ENCODE assay signal across 12 cellular contexts in genomic region chr1:201026746-201027145, GRCh38. TPM values are rescaled to one million over a fixed set of nuclear protein-coding genes. Genes with fewer than 3 reads are reported as not detected.
DNase-seq lines count a peak whose midpoint lies in the region; ATAC-seq, FAIRE-seq and TF ChIP-seq lines count a peak whose summit lies in the region.
"Had no signal": no experiment of that assay in that cellular context is flagged by ENCODE, and none has a peak within 500 bp of the region (broad histone marks: within the 10 kb centered on the region; RNA-seq: fewer than 3 reads in every experiment).

No MANE protein-coding gene starts in this region.

- no peaks in the 10 kb centered on the region for H3K9me3 ChIP-seq in K562 (replicated peaks; ENCODE audit: control insufficient read depth, insufficient read depth, low read depth, low read length)
- no peaks in the 10 kb centered on the region for H3K9me3 ChIP-seq in tibial artery
- H3K9me3 ChIP-seq: thyroid gland had no signal

- DNase-seq in activated T-cell treated with anti-CD3 and anti-CD28 coated beads, Interleukin-2, amount 50 U/mL, for 72 hours: no peak
- DNase-seq in activated T-cell treated with anti-CD3 and anti-CD28 coated beads, Interleukin-2, amount 50 U/mL, for 48 hours: no peak
- DNase-seq in NOMO-1 treated with dmso at 0.1 percent for 144 hours (lab: John Stamatoyannopoulos, UW; ENCODE audit: unreplicated experiment) (peak; percentile 34), K562 (ENCODE audit: extremely low read depth in 1 of 4, low spot score in 3 of 4) (no peak), tibial artery (no peak), NCI-H1417 treated with DMSO at 0.1 percent for 48 hours (lab: John Stamatoyannopoulos, UW) (no peak), NCI-H774 (lab: John Stamatoyannopoulos, UW) (no peak)
- no peak for DNase-seq in stimulated activated effector memory CD8-positive, alpha-beta T cell treated with anti-CD3 and anti-CD28 coated beads, Interleukin-12 subunit alpha, Interleukin-12 subunit beta, amount 100 ng/mL, for 72 hours (ENCODE audit: low spot score in 2 of 2)
- DNase-seq: activated CD4-positive, alpha-beta T cell treated with anti-CD3 and anti-CD28 coated beads, Interleukin-2, amount 50 U/mL, for 4 hours; H7; SHP77; thyroid gland had no signal

- no peaks in the 10 kb centered on the region; the same call in 1 of the 2 replicates for H4K20me1 ChIP-seq in K562 (replicated peaks; ENCODE audit: control insufficient read depth, insufficient read depth, low read length)

- CTCF ChIA-PET in K562 (lab: Yijun Ruan, JAX; ENCODE audit: low intra/inter-chr PET ratio): interaction anchor here (0.6 kb wide), 1 partner anchor 10 kb away, joined by 5 read pairs; no protein-coding TSS in a partner anchor

- H3K27me3 ChIP-seq in K562 (ENCODE audit: control insufficient read depth in 2 of 2, insufficient read depth in 2 of 2, low read length in 2 of 2): peaks cover 2 to 9% of the 10 kb centered on the region in 2 experiments; a peak in 3 of 5 replicates
- peaks cover 0 to 10% of the 10 kb centered on the region in 2 donors for H3K27me3 ChIP-seq in tibial artery
- H3K27me3 ChIP-seq: thyroid gland had no signal

- no peaks in the 10 kb centered on the region for H3K27me3 Mint-ChIP-seq in activated T-cell treated with anti-CD3 and anti-CD28 coated beads, Interleukin-2, amount 50 U/mL, for 72 hours (ENCODE audit: low read depth)

- H3K4me3 ChIP-seq in K562 (no peak overlapping the region), tibial artery (no peak overlapping the region)
- H3K4me3 ChIP-seq: thyroid gland had no signal

- TF ChIP-seq CTCF in K562 (IDR thresholded peaks at IDR 0.05 in 2 of 3, conservative IDR thresholded peaks at IDR 0.05 in 1 of 3; ENCODE audit: insufficient read depth in 2 of 3, low read depth in 1 of 3, low read length in 3 of 3): no peak
- no peak for TF ChIP-seq CTCF in tibial artery (IDR thresholded peaks at IDR 0.05)

- POLR2A ChIA-PET in K562 (lab: Yijun Ruan, JAX): interaction anchor here (0.6 to 2.1 kb wide), 3 partner anchors 9 to 32 kb away, joined by 3 to 11 read pairs (median 4); no protein-coding TSS in a partner anchor

- no peak for FAIRE-seq in K562 (lab: Jason Lieb, UNC)

- TF ChIP-seq EP300 in K562 (IDR thresholded peaks at IDR 0.05; ENCODE audit: low read length): no peak

- 5% methylated on average over 4 of the region's 4 CpGs for WGBS in K562 (ENCODE audit: insufficient coverage, low coverage, missing lambda C conversion rate)

- 0 out of 2 replicates have a peak overlapping the region, but pooled peaks have one; percentile 25 for H2AFZ ChIP-seq in K562 (ENCODE audit: low read depth, low read length)

- TF ChIP-seq RAD21 in K562 (CRISPR knock-in tag; conservative IDR thresholded peaks at IDR 0.05 in 1 of 2, IDR thresholded peaks at IDR 0.05 in 1 of 2): no peak

- H3K9me1 ChIP-seq in K562 (ENCODE audit: control insufficient read depth, insufficient read depth, low read length): peaks cover 7% of the 10 kb centered on the region

- peaks cover 51% of the 10 kb centered on the region for H3K4me1 Mint-ChIP-seq in activated T-cell treated with anti-CD3 and anti-CD28 coated beads, Interleukin-2, amount 50 U/mL, for 72 hours (ENCODE audit: low read depth)
- H3K4me1 Mint-ChIP-seq in stimulated activated effector memory CD8-positive, alpha-beta T cell treated with anti-CD3 and anti-CD28 coated beads, Interleukin-12 subunit alpha, Interleukin-12 subunit beta, amount 100 ng/mL, for 72 hours: peaks cover 56% of the 10 kb centered on the region

- H3K4me2 ChIP-seq in K562 (ENCODE audit: insufficient read depth, low read length): no peak overlapping the region

- H3K4me3 Mint-ChIP-seq in activated T-cell treated with anti-CD3 and anti-CD28 coated beads, Interleukin-2, amount 50 U/mL, for 72 hours: peak overlapping the region; percentile 79 to 80
- peak overlapping the region; percentile 99 for H3K4me3 Mint-ChIP-seq in stimulated activated effector memory CD8-positive, alpha-beta T cell treated with anti-CD3 and anti-CD28 coated beads, Interleukin-12 subunit alpha, Interleukin-12 subunit beta, amount 100 ng/mL, for 72 hours

- no TSS peak for BruUV-seq in K562 (replicated peaks; lab: Mats Ljungman, UMichigan)

- no peak overlapping the region for H3K27ac Mint-ChIP-seq in activated T-cell treated with anti-CD3 and anti-CD28 coated beads, Interleukin-2, amount 50 U/mL, for 72 hours
- H3K27ac Mint-ChIP-seq in stimulated activated effector memory CD8-positive, alpha-beta T cell treated with anti-CD3 and anti-CD28 coated beads, Interleukin-12 subunit alpha, Interleukin-12 subunit beta, amount 100 ng/mL, for 72 hours: peak overlapping the region; percentile 74

- no peaks in the 10 kb centered on the region for H3K36me3 ChIP-seq in K562 (ENCODE audit: control insufficient read depth, insufficient read depth, low read length)
- H3K36me3 ChIP-seq in tibial artery: no peaks in the 10 kb centered on the region
- H3K36me3 ChIP-seq: thyroid gland had no signal

- peaks cover 4 to 5% of the 10 kb centered on the region in 2 donors for H3K36me3 Mint-ChIP-seq in activated T-cell treated with anti-CD3 and anti-CD28 coated beads, Interleukin-2, amount 50 U/mL, for 72 hours (ENCODE audit: insufficient read depth in 2 of 2)
- H3K36me3 Mint-ChIP-seq in stimulated activated effector memory CD8-positive, alpha-beta T cell treated with anti-CD3 and anti-CD28 coated beads, Interleukin-12 subunit alpha, Interleukin-12 subunit beta, amount 100 ng/mL, for 72 hours: no peaks in the 10 kb centered on the region

- in situ Hi-C loops in K562 (cut with MboI): no loop called here

- ATAC-seq in activated T-cell treated with anti-CD3 and anti-CD28 coated beads, Interleukin-2, amount 50 U/mL, for 72 hours (replicated peaks in 1 of 2): no peak
- ATAC-seq in K562: no peak
- no peak for ATAC-seq in stimulated activated effector memory CD8-positive, alpha-beta T cell treated with anti-CD3 and anti-CD28 coated beads, Interleukin-12 subunit alpha, Interleukin-12 subunit beta, amount 100 ng/mL, for 72 hours

- H3K79me2 ChIP-seq in K562 (ENCODE audit: control insufficient read depth, insufficient read depth, low read length): peaks cover 11% of the 10 kb centered on the region; the same call in 2 of the 3 replicates

- intact Hi-C loops in K562 (cut with micrococcal nuclease) (no loop called here), tibial artery (cut with DNase I; ENCODE audit: low total_unique reads) (no loop called here)

- H3K9me3 Mint-ChIP-seq in activated T-cell treated with anti-CD3 and anti-CD28 coated beads, Interleukin-2, amount 50 U/mL, for 72 hours: no peaks in the 10 kb centered on the region
- H3K9me3 Mint-ChIP-seq in stimulated activated effector memory CD8-positive, alpha-beta T cell treated with anti-CD3 and anti-CD28 coated beads, Interleukin-12 subunit alpha, Interleukin-12 subunit beta, amount 100 ng/mL, for 72 hours: no peaks in the 10 kb centered on the region

- H3K9ac ChIP-seq in K562 (ENCODE audit: insufficient read depth in 1 of 2, low read depth in 2 of 2, low read length in 2 of 2): no peak overlapping the region

- peaks cover 23 to 45% of the 10 kb centered on the region in 2 experiments for H3K4me1 ChIP-seq in K562 (replicated peaks in 1 of 2; ENCODE audit: control insufficient read depth in 2 of 2, insufficient read depth in 2 of 2, low read length in 2 of 2)
- H3K4me1 ChIP-seq in tibial artery: peaks cover 0 to 41% (median 13%) of the 10 kb centered on the region in 4 donors

- no peak for TF ChIP-seq POLR2A in K562 (conservative IDR thresholded peaks at IDR 0.05)

- no peak overlapping the region for H3K27ac ChIP-seq in K562 (ENCODE audit: extremely low read depth, low read depth, low read length)
- no peak overlapping the region for H3K27ac ChIP-seq in tibial artery
- H3K27ac ChIP-seq: thyroid gland had no signal

TF ChIP-seq in K562, 482 proteins besides CTCF, POLR2A, EP300 and RAD21 (continues in another document):
- TF ChIP-seq RFX5 (IDR thresholded peaks at IDR 0.05; ENCODE audit: low read depth, low read length) (peak; percentile 62; the same call in 1 of the 2 replicates), MXI1 (IDR thresholded peaks at IDR 0.05; ENCODE audit: low read depth, low read length) (no peak)

RNA-seq across cellular contexts. Expression of gene KIF21B, which starts 3.2 kb away (rescaled TPM):
- total RNA-seq in activated T-cell treated with anti-CD3 and anti-CD28 coated beads, Interleukin-2, amount 50 U/mL, for 72 hours: 100 to 1,000 TPM in 1 of 2 donors, 10 to 100 TPM in 1; 91.7 to 101 TPM
- total RNA-seq in K562 (2011; cell fraction: chromatin; rRNA removed; ENCODE audit: low replicate concordance): 31.5 and 80.0 TPM in 2 replicates
- 28.8 and 39.0 TPM in 2 replicates for total RNA-seq in K562 (2011; cell fraction: nucleolus; rRNA removed)
- 28.9 and 35.9 TPM in 2 replicates for total RNA-seq in K562 (2011; cell fraction: nucleoplasm; rRNA removed)
- total RNA-seq in K562 (2014; rRNA removed): 5.9 and 8.4 TPM in 2 replicates
- 2.8 and 3.3 TPM in 2 replicates for total RNA-seq in K562 (2014; rRNA removed; fragmentation: Illumina TruSeq; extraction: Trizol)
- total RNA-seq in K562 (2015; rRNA removed; fragmentation: Illumina TruSeq; extraction: Trizol): 3.1 and 3.3 TPM in 2 replicates
- total RNA-seq in K562 (2021): 11.5 and 13.4 TPM in 2 replicates
- 7.8 and 15.2 TPM in 2 replicates for polyA plus RNA-seq in K562 (2011; rRNA removed)
- 12.7 and 14.0 TPM in 2 replicates for polyA plus RNA-seq in K562 (2011; cell fraction: cytosol; rRNA removed)
- polyA plus RNA-seq in K562 (2011; cell fraction: nucleus; rRNA removed): 44.2 and 45.1 TPM in 2 replicates
- 7.8 and 10.5 TPM in 2 replicates for polyA plus RNA-seq in K562 (2012)
- polyA plus RNA-seq in K562 (2014; fragmentation: Illumina TruSeq; extraction: Trizol): 7.3 and 9.6 TPM in 2 replicates
- under 1 TPM; 0.46 to 0.48 TPM for polyA plus RNA-seq in K562 (2014; fragmentation: Nextera tagmentation; extraction: Ambion mirVana)
- polyA plus RNA-seq in K562 (2014; rRNA removed): 6.3 and 7.5 TPM in 2 replicates
- polyA minus RNA-seq in K562 (2011; rRNA and poly(A)+ RNA removed): 13.9 and 15.1 TPM in 2 replicates
- 11.5 and 22.6 TPM in 2 replicates for polyA minus RNA-seq in K562 (2011; cell fraction: cytosol; rRNA and poly(A)+ RNA removed)
- polyA minus RNA-seq in K562 (2011; cell fraction: nucleus; rRNA and poly(A)+ RNA removed): 22.5 and 38.5 TPM in 2 replicates
